ENCODE assay signal across 15 cellular contexts in genomic region chr4:16779028-16779675, GRCh38.
"Had no signal": no experiment of that assay in that cellular context is flagged by ENCODE, and none has a peak within 500 bp of the region (broad histone marks: within the 10 kb centered on the region; RNA-seq: fewer than 3 reads in every experiment).

No MANE protein-coding gene starts in this region.

- H3K4me3 ChIP-seq: hepatocyte, ovary, thyroid gland had no signal

- DNase-seq: activated CD4-positive, alpha-beta T cell treated with anti-CD3 and anti-CD28 coated beads for 36 hours; activated CD8-positive, alpha-beta memory T cell treated with anti-CD3 and anti-CD28 coated beads, Interleukin-2, amount 50 U/mL, for 4 hours; activated CD8-positive, alpha-beta T cell treated with anti-CD3 and anti-CD28 coated beads for 36 hours; activated naive CD4-positive, alpha-beta T cell treated with anti-CD3 and anti-CD28 coated beads for 36 hours; brain microvascular endothelial cell; ovary; stimulated activated CD4-positive, alpha-beta T cell treated with anti-CD3 and anti-CD28 coated beads, Interleukin-4, amount 100 ng/mL, for 4 hours; T-helper 9 cell; thyroid gland had no signal

- H3K27me3 ChIP-seq: brain microvascular endothelial cell, hepatocyte, ovary, thyroid gland had no signal

- H3K4me3 Mint-ChIP-seq: activated CD4-positive, alpha-beta T cell treated with anti-CD3 and anti-CD28 coated beads for 36 hours; activated CD8-positive, alpha-beta T cell treated with anti-CD3 and anti-CD28 coated beads for 36 hours; activated naive CD4-positive, alpha-beta T cell treated with anti-CD3 and anti-CD28 coated beads for 36 hours; activated T-helper 1 cell treated with anti-CD3 and anti-CD28 coated beads, Interleukin-12 subunit alpha, Interleukin-12 subunit beta, Interleukin-2, Interleukin-4 antibody, amounts not matched to agents 30 ng/mL and 10 ng/mL and 1 ng/mL, durations not matched to agents 14 hours and 24 hours and 36 hours; neural crest cell had no signal

- H3K9me3 Mint-ChIP-seq: activated CD8-positive, alpha-beta T cell treated with anti-CD3 and anti-CD28 coated beads for 36 hours; activated naive CD4-positive, alpha-beta T cell treated with anti-CD3 and anti-CD28 coated beads for 36 hours; activated T-helper 1 cell treated with anti-CD3 and anti-CD28 coated beads, Interleukin-12 subunit alpha, Interleukin-12 subunit beta, Interleukin-2, Interleukin-4 antibody, amounts not matched to agents 30 ng/mL and 10 ng/mL and 1 ng/mL, durations not matched to agents 14 hours and 24 hours and 36 hours had no signal

- H3K27ac ChIP-seq: brain microvascular endothelial cell, hepatocyte, ovary, thyroid gland, VCaP had no signal

- H2AFZ ChIP-seq: hepatocyte had no signal

- H3K79me2 ChIP-seq: hepatocyte had no signal

- H3K4me1 ChIP-seq: thyroid gland had no signal

- H3K4me2 ChIP-seq: hepatocyte had no signal

- FAIRE-seq: urothelium cell line had no signal

- H3K36me3 ChIP-seq: brain microvascular endothelial cell, ovary, thyroid gland had no signal

- H3K4me1 Mint-ChIP-seq: activated CD4-positive, alpha-beta T cell treated with anti-CD3 and anti-CD28 coated beads for 36 hours had no signal

- H3K9me3 ChIP-seq: ovary, thyroid gland had no signal

- H3K27ac Mint-ChIP-seq: activated CD4-positive, alpha-beta T cell treated with anti-CD3 and anti-CD28 coated beads for 36 hours; activated CD8-positive, alpha-beta T cell treated with anti-CD3 and anti-CD28 coated beads for 36 hours; activated naive CD4-positive, alpha-beta T cell treated with anti-CD3 and anti-CD28 coated beads for 36 hours; activated T-helper 1 cell treated with anti-CD3 and anti-CD28 coated beads, Interleukin-12 subunit alpha, Interleukin-12 subunit beta, Interleukin-2, Interleukin-4 antibody, amounts not matched to agents 30 ng/mL and 10 ng/mL and 1 ng/mL, durations not matched to agents 14 hours and 24 hours and 36 hours had no signal

- ATAC-seq: activated CD4-positive, alpha-beta T cell treated with anti-CD3 and anti-CD28 coated beads for 36 hours; activated CD8-positive, alpha-beta T cell treated with anti-CD3 and anti-CD28 coated beads for 36 hours; esophagus mucosa had no signal
